In the genomic region with DNA sequence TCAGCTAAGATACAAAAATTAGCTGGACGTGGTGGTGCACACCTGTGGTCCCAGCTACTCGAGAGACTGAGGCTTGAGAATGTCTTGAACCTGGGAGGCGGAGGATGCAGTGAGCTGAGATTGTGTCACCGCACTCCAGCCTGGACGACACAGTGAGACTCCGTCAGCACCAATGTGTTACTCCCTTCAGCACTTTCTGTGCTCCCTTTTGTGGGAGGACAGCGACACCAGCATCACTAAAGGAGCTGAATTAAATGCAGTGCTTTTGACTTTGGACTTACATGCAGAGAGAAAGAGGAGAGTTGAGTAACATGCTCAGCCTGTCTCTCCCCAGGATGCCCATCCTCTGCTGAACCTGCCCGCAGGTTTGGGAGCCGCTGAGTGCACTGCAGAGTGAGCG, we compare ENCODE assay signal across 26 cellular contexts.
"Had no signal": no experiment of that assay in that cellular context is flagged by ENCODE, and none has a peak within 500 bp of the region (broad histone marks: within the 10 kb centered on the region; RNA-seq: fewer than 3 reads in every experiment).

No MANE protein-coding gene starts in this region.

- H3K9me3 Mint-ChIP-seq: immature natural killer cell; memory B cell; naive thymus-derived CD4-positive, alpha-beta T cell; natural killer cell treated with Interleukin-12 subunit alpha and Interleukin-12 subunit beta and Interleukin-15 and Interleukin-18, amount 100 ng/mL, for 72 hours; stimulated activated memory B cell treated with anti-CD40 and anti-IgM and Interleukin-4, amounts not matched to agents 10 μg/mL and 1 μg/mL and 100 μg/mL, for 72 hours; stimulated activated naive CD8-positive, alpha-beta T cell treated with anti-CD3 and anti-CD28 coated beads, Interleukin-15, amount 100 ng/mL, for 72 hours; type B pancreatic cell had no signal

- FAIRE-seq: islet of Langerhans, kidney, small intestine had no signal

- H3K36me3 ChIP-seq: ovary, uterus had no signal

- H3K27me3 Mint-ChIP-seq: memory B cell; naive thymus-derived CD4-positive, alpha-beta T cell; natural killer cell treated with Interleukin-12 subunit alpha and Interleukin-12 subunit beta and Interleukin-15 and Interleukin-18, amount 100 ng/mL, for 72 hours; progenitor cell of endocrine pancreas; stimulated activated memory B cell treated with anti-CD40 and anti-IgM and Interleukin-4, amounts not matched to agents 10 μg/mL and 1 μg/mL and 100 μg/mL, for 72 hours; stimulated activated naive CD8-positive, alpha-beta T cell treated with anti-CD3 and anti-CD28 coated beads, Interleukin-15, amount 100 ng/mL, for 72 hours; type B pancreatic cell had no signal

- H3K4me3 ChIP-seq: left ventricle myocardium inferior, lung, mucosa of descending colon, ovary, spleen, tibial nerve, uterus had no signal

- DNase-seq: hippocampal formation; immature natural killer cell; kidney; left colon; left ventricle myocardium inferior; midbrain; mucosa of descending colon; naive thymus-derived CD4-positive, alpha-beta T cell; ovary; right cardiac atrium; small intestine; spleen; stimulated activated CD4-positive, alpha-beta T cell treated with anti-CD3 and anti-CD28 coated beads, Interleukin-4, amount 100 ng/mL, for 24 hours; stimulated activated naive CD4-positive, alpha-beta T cell treated with Interleukin-2 at 50 U/mL for 16 hours; stimulated activated naive CD8-positive, alpha-beta T cell treated with anti-CD3 and anti-CD28 coated beads, Interleukin-15, amount 100 ng/mL, for 72 hours; substantia nigra; uterus had no signal

- H3K27ac Mint-ChIP-seq: memory B cell; natural killer cell treated with Interleukin-12 subunit alpha and Interleukin-12 subunit beta and Interleukin-15 and Interleukin-18, amount 100 ng/mL, for 72 hours; progenitor cell of endocrine pancreas; stimulated activated memory B cell treated with anti-CD40 and anti-IgM and Interleukin-4, amounts not matched to agents 10 μg/mL and 1 μg/mL and 100 μg/mL, for 72 hours; type B pancreatic cell had no signal

- H3K27ac ChIP-seq: left ventricle myocardium inferior, ovary, spleen, tibial nerve, uterus had no signal

- H3K36me3 Mint-ChIP-seq: natural killer cell treated with Interleukin-12 subunit alpha and Interleukin-12 subunit beta and Interleukin-15 and Interleukin-18, amount 100 ng/mL, for 72 hours; type B pancreatic cell had no signal

- H3K4me1 ChIP-seq: tibial nerve, uterus had no signal

- H3K9me3 ChIP-seq: left ventricle myocardium inferior, mucosa of descending colon, ovary, spleen, tibial nerve, uterus had no signal

- H3K4me3 Mint-ChIP-seq: immature natural killer cell; memory B cell; naive thymus-derived CD4-positive, alpha-beta T cell; natural killer cell treated with Interleukin-12 subunit alpha and Interleukin-12 subunit beta and Interleukin-15 and Interleukin-18, amount 100 ng/mL, for 72 hours; stimulated activated memory B cell treated with anti-CD40 and anti-IgM and Interleukin-4, amounts not matched to agents 10 μg/mL and 1 μg/mL and 100 μg/mL, for 72 hours; stimulated activated naive CD8-positive, alpha-beta T cell treated with anti-CD3 and anti-CD28 coated beads, Interleukin-15, amount 100 ng/mL, for 72 hours; type B pancreatic cell had no signal

- ATAC-seq: left colon; mucosa of descending colon; naive thymus-derived CD4-positive, alpha-beta T cell; right cardiac atrium; sciatic nerve; stimulated activated memory B cell treated with anti-CD40 and anti-IgM and Interleukin-4, amounts not matched to agents 10 μg/mL and 1 μg/mL and 100 μg/mL, for 72 hours had no signal

- H3K27me3 ChIP-seq: ovary, spleen, tibial nerve, uterus had no signal
